In the genomic region with DNA sequence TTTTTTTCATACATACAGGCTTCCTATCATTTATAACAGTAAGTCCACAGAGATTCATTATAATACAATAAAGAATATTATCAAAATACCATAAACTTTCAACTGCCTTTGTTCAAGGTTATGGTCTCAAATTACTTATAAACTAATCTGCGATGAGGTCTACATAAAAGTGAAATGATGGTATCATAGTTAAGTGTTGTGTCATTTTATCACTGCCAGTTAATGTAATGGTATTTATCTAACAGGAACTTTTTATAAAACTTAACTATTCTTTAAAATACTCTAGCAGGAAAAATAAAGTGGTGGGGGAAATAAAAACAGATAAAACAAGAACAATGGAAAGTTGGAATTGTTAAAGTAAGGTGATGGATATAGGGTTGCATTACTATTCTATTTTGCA, we compare ENCODE assay signal across 34 cellular contexts.
"Had no signal": no experiment of that assay in that cellular context is flagged by ENCODE, and none has a peak within 500 bp of the region (broad histone marks: within the 10 kb centered on the region; RNA-seq: fewer than 3 reads in every experiment).

No MANE protein-coding gene starts in this region.

- H3K36me3 ChIP-seq: adrenal gland, cardiac muscle cell, colonic mucosa, gastrocnemius medialis, heart right ventricle had no signal

- H3K27me3 ChIP-seq: adrenal gland, body of pancreas, cardiac muscle cell, colonic mucosa, dorsolateral prefrontal cortex, esophagus muscularis mucosa, foreskin keratinocyte, gastrocnemius medialis, heart right ventricle had no signal

- H3K27ac ChIP-seq: adrenal gland, body of pancreas, cardiac muscle cell, colonic mucosa, dorsolateral prefrontal cortex, esophagus muscularis mucosa, foreskin keratinocyte, gastrocnemius medialis, heart right ventricle had no signal

- ATAC-seq: activated CD4-positive, alpha-beta T cell treated with anti-CD3 and anti-CD28 coated beads for 36 hours; activated CD8-positive, alpha-beta memory T cell treated with anti-CD3 and anti-CD28 coated beads, Interleukin-2, amount 10 ng/mL, durations not matched to agents 7 days and 5 days; activated CD8-positive, alpha-beta T cell treated with anti-CD3 and anti-CD28 coated beads, Interleukin-2, amount 10 ng/mL, durations not matched to agents 7 days and 5 days; activated naive CD8-positive, alpha-beta T cell treated with anti-CD3 and anti-CD28 coated beads, Interleukin-2, amount 50 U/mL, for 24 hours; body of pancreas; foreskin keratinocyte; gastrocnemius medialis; heart right ventricle; T-helper 17 cell had no signal

- H3K4me3 ChIP-seq: adrenal gland, body of pancreas, cardiac muscle cell, colonic mucosa, dorsolateral prefrontal cortex, esophagus muscularis mucosa, gastrocnemius medialis, heart right ventricle had no signal

- DNase-seq: activated CD4-positive, alpha-beta memory T cell treated with anti-CD3 and anti-CD28 coated beads for 36 hours; activated CD4-positive, alpha-beta T cell treated with anti-CD3 and anti-CD28 coated beads for 36 hours; activated CD4-positive, alpha-beta T cell treated with anti-CD3 and anti-CD28 coated beads, Interleukin-2, amount 10 ng/mL, durations not matched to agents 24 days and 14 days; activated CD4-positive, CD25-positive, alpha-beta regulatory T cell; activated CD4-positive, CD25-positive, alpha-beta regulatory T cell treated with anti-CD3 and anti-CD28 coated beads, Interleukin-2, amount 50 U/mL, for 72 hours; activated CD8-positive, alpha-beta memory T cell treated with anti-CD3 and anti-CD28 coated beads, Interleukin-2, amount 10 ng/mL, durations not matched to agents 7 days and 5 days; activated CD8-positive, alpha-beta memory T cell treated with anti-CD3 and anti-CD28 coated beads, Interleukin-2, amount 50 U/mL, for 4 hours; activated CD8-positive, alpha-beta T cell treated with anti-CD3 and anti-CD28 coated beads, Interleukin-2, amount 10 ng/mL, durations not matched to agents 7 days and 5 days; activated effector memory CD4-positive, alpha-beta T cell treated with anti-CD3 and anti-CD28 coated beads, Interleukin-2, amount 50 U/mL, for 16 hours; activated naive CD4-positive, alpha-beta T cell treated with anti-CD3 and anti-CD28 coated beads for 36 hours; activated naive CD8-positive, alpha-beta T cell treated with anti-CD3 and anti-CD28 coated beads for 36 hours; activated naive CD8-positive, alpha-beta T cell treated with anti-CD3 and anti-CD28 coated beads, Interleukin-2, amount 50 U/mL, for 24 hours; activated T-cell treated with anti-CD3 and anti-CD28 coated beads, Interleukin-2, amount 50 U/mL, for 1 hour; activated T-cell treated with anti-CD3 and anti-CD28 coated beads, Interleukin-2, amount 50 U/mL, for 48 hours; adrenal gland; amygdala; aorta; body of pancreas; central memory CD4-positive, alpha-beta T cell; cerebellar nuclear complex; colonic mucosa; dorsolateral prefrontal cortex; effector memory CD4-positive, alpha-beta T cell; endodermal cell; erythroblast; foreskin keratinocyte; gastrocnemius medialis; glutamatergic neuron; heart right ventricle; T-helper 1 cell; T-helper 17 cell; T1000 had no signal

- H3K4me1 ChIP-seq: body of pancreas, colonic mucosa, esophagus muscularis mucosa, foreskin keratinocyte, gastrocnemius medialis, heart right ventricle had no signal

- H3K9me3 ChIP-seq: adrenal gland, body of pancreas, colonic mucosa, esophagus muscularis mucosa, gastrocnemius medialis, heart right ventricle had no signal
